In genomic region chr11:128422576-128423370, GRCh38 we compare ENCODE assay signal across 9 cellular contexts.
DNase-seq lines count a peak whose midpoint lies in the region; ATAC-seq and TF ChIP-seq lines count a peak whose summit lies in the region.
"Had no signal": no experiment of that assay in that cellular context is flagged by ENCODE, and none has a peak within 500 bp of the region (broad histone marks: within the 10 kb centered on the region; RNA-seq: fewer than 3 reads in every experiment).

No MANE protein-coding gene starts in this region.

- peak; percentile 95 for DNase-seq in activated naive CD8-positive, alpha-beta T cell treated with anti-CD3 and anti-CD28 coated beads for 36 hours
- peak; percentile 96 for DNase-seq in stimulated activated CD4-positive, alpha-beta T cell treated with anti-CD3 and anti-CD28 coated beads, Interleukin-15, amount 100 ng/mL, for 24 hours
- no peak for DNase-seq in SIG-M5 (lab: John Stamatoyannopoulos, UW)
- no peak for DNase-seq in NCI-H187 (lab: John Stamatoyannopoulos, UW)
- no peak for DNase-seq in type B pancreatic cell (ENCODE audit: extremely low spot score, unreplicated experiment)

- H3K9me3 Mint-ChIP-seq in T-helper 1 cell treated with Interleukin-12 subunit alpha and Interleukin-12 subunit beta and Interleukin-4 antibody, amounts not matched to agents 30 μg/mL and 1 μg/mL, for 36 hours: no peaks in the 10 kb centered on the region
- H3K9me3 Mint-ChIP-seq in activated naive CD8-positive, alpha-beta T cell treated with anti-CD3 and anti-CD28 coated beads for 36 hours: no peaks in the 10 kb centered on the region
- H3K9me3 Mint-ChIP-seq in type B pancreatic cell: no peaks in the 10 kb centered on the region
- H3K9me3 Mint-ChIP-seq: dendritic cell treated with granulocyte-macrophage colony-stimulating factor and Interleukin-4, amounts not matched to agents 40 ng/mL and 50 ng/mL, for 4 days had no signal

- H3K27ac Mint-ChIP-seq in T-helper 1 cell treated with Interleukin-12 subunit alpha and Interleukin-12 subunit beta and Interleukin-4 antibody, amounts not matched to agents 30 μg/mL and 1 μg/mL, for 36 hours: peak overlapping the region; percentile 87
- H3K27ac Mint-ChIP-seq in activated naive CD8-positive, alpha-beta T cell treated with anti-CD3 and anti-CD28 coated beads for 36 hours: peak overlapping the region; percentile 93
- no peak overlapping the region for H3K27ac Mint-ChIP-seq in type B pancreatic cell
- H3K27ac Mint-ChIP-seq: dendritic cell treated with granulocyte-macrophage colony-stimulating factor and Interleukin-4, amounts not matched to agents 40 ng/mL and 50 ng/mL, for 4 days had no signal

- H3K4me3 Mint-ChIP-seq in T-helper 1 cell treated with Interleukin-12 subunit alpha and Interleukin-12 subunit beta and Interleukin-4 antibody, amounts not matched to agents 30 μg/mL and 1 μg/mL, for 36 hours: peak overlapping the region; percentile 33
- peak overlapping the region; percentile 68 for H3K4me3 Mint-ChIP-seq in activated naive CD8-positive, alpha-beta T cell treated with anti-CD3 and anti-CD28 coated beads for 36 hours
- H3K4me3 Mint-ChIP-seq in type B pancreatic cell: no peak overlapping the region
- H3K4me3 Mint-ChIP-seq: dendritic cell treated with granulocyte-macrophage colony-stimulating factor and Interleukin-4, amounts not matched to agents 40 ng/mL and 50 ng/mL, for 4 days had no signal

- H3K4me1 Mint-ChIP-seq in T-helper 1 cell treated with Interleukin-12 subunit alpha and Interleukin-12 subunit beta and Interleukin-4 antibody, amounts not matched to agents 30 μg/mL and 1 μg/mL, for 36 hours (ENCODE audit: low read depth): peaks cover 26% of the 10 kb centered on the region
- H3K4me1 Mint-ChIP-seq in activated naive CD8-positive, alpha-beta T cell treated with anti-CD3 and anti-CD28 coated beads for 36 hours: peaks cover 66% of the 10 kb centered on the region
- peaks cover 36% of the 10 kb centered on the region for H3K4me1 Mint-ChIP-seq in type B pancreatic cell (ENCODE audit: unreplicated experiment)

- no peaks in the 10 kb centered on the region for H3K27me3 Mint-ChIP-seq in T-helper 1 cell treated with Interleukin-12 subunit alpha and Interleukin-12 subunit beta and Interleukin-4 antibody, amounts not matched to agents 30 μg/mL and 1 μg/mL, for 36 hours (ENCODE audit: low read depth)
- no peaks in the 10 kb centered on the region for H3K27me3 Mint-ChIP-seq in activated naive CD8-positive, alpha-beta T cell treated with anti-CD3 and anti-CD28 coated beads for 36 hours
- no peaks in the 10 kb centered on the region for H3K27me3 Mint-ChIP-seq in type B pancreatic cell

- peak; percentile 58 for ATAC-seq in HG02642 (IDR thresholded peaks at IDR 0.05; ENCODE audit: poor library complexity, unreplicated experiment)
- ATAC-seq in GM21360 (IDR thresholded peaks at IDR 0.05; ENCODE audit: unreplicated experiment): no peak

- no peaks in the 10 kb centered on the region for H3K36me3 Mint-ChIP-seq in T-helper 1 cell treated with Interleukin-12 subunit alpha and Interleukin-12 subunit beta and Interleukin-4 antibody, amounts not matched to agents 30 μg/mL and 1 μg/mL, for 36 hours (ENCODE audit: low read depth)
- H3K36me3 Mint-ChIP-seq in activated naive CD8-positive, alpha-beta T cell treated with anti-CD3 and anti-CD28 coated beads for 36 hours: no peaks in the 10 kb centered on the region
- no peaks in the 10 kb centered on the region for H3K36me3 Mint-ChIP-seq in type B pancreatic cell

- TF ChIP-seq CTCF in type B pancreatic cell (conservative IDR thresholded peaks at IDR 0.05): no peak

Comparison
In these comparisons a context has a peak if more than half of its experiments do, and no peak if none do; other contexts are left out.
1. DNase-seq: peak in activated naive CD8-positive, alpha-beta T cell treated with anti-CD3 and anti-CD28 coated beads for 36 hours (single experiment) and stimulated activated CD4-positive, alpha-beta T cell treated with anti-CD3 and anti-CD28 coated beads, Interleukin-15, amount 100 ng/mL, for 24 hours (single experiment); none in SIG-M5 (single experiment), NCI-H187 (0 of 2) and type B pancreatic cell (single experiment).